Comparison of ENCODE assay signal across 19 cellular contexts in the genomic region with DNA sequence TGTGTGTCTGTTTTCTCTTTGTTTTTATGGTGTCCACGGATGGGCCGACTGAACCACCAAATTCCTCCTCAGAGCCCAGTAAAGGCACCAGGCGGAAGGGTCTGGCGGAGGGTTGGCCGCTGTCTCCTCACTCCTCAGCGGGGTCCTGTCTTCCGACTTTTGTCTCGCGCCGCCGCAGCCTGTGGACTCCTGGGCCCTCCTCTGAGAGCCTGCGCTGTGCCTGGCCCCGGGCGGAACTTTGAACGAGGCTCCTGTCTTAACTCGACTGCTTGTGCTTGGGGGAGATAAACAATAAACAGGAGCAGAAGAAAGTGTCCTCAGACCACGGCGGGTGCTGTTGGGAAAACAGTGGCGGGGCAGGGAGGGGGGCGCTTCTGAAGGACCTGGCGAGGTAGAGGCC. TPM values are rescaled to one million over a fixed set of nuclear protein-coding genes. Genes with fewer than 3 reads are reported as not detected.
DNase-seq lines count a peak whose midpoint lies in the region; ATAC-seq and TF ChIP-seq lines count a peak whose summit lies in the region.
"Had no signal": no experiment of that assay in that cellular context is flagged by ENCODE, and none has a peak within 500 bp of the region (broad histone marks: within the 10 kb centered on the region; RNA-seq: fewer than 3 reads in every experiment).

No MANE protein-coding gene starts in this region.

- no peak overlapping the region for H4K8ac ChIP-seq in IMR-90 (ENCODE audit: low read depth in 2 of 2, low read length in 2 of 2)

- H4K5ac ChIP-seq in IMR-90 (ENCODE audit: low read depth, low read length), result no peak overlapping the region

- H3K27ac Mint-ChIP-seq in nephron progenitor cell (no peak overlapping the region), type B pancreatic cell (peak overlapping the region; percentile 0)
- H3K27ac Mint-ChIP-seq in activated T-cell treated with anti-CD3 and anti-CD28 coated beads, Interleukin-2, amount 50 U/mL, for 24 hours, result no peak overlapping the region

- CTCF ChIA-PET in IMR-90 (lab: Yijun Ruan, JAX), result no interaction called here

- in situ Hi-C loops in IMR-90 (cut with MboI; ENCODE audit: low sequenced_read_pairs), result no loop called here

- no peaks in the 10 kb centered on the region for H3K36me3 Mint-ChIP-seq in nephron progenitor cell (ENCODE audit: low read depth)
- H3K36me3 Mint-ChIP-seq in type B pancreatic cell, result peaks cover 6% of the 10 kb centered on the region
- no peaks in the 10 kb centered on the region for H3K36me3 Mint-ChIP-seq in activated T-cell treated with anti-CD3 and anti-CD28 coated beads, Interleukin-2, amount 50 U/mL, for 24 hours (ENCODE audit: low read depth)

- no peak overlapping the region for H2AK9ac ChIP-seq in IMR-90 (replicated peaks; ENCODE audit: low read depth, low read length, poor library complexity)

- H3K4me1 Mint-ChIP-seq in nephron progenitor cell (peaks cover 56% of the 10 kb centered on the region), type B pancreatic cell (ENCODE audit: unreplicated experiment) (peaks cover 22% of the 10 kb centered on the region)
- peaks cover 3% of the 10 kb centered on the region for H3K4me1 Mint-ChIP-seq in activated T-cell treated with anti-CD3 and anti-CD28 coated beads, Interleukin-2, amount 50 U/mL, for 24 hours (ENCODE audit: low read depth)

- no peak for TF ChIP-seq RAD21 in IMR-90 (IDR thresholded peaks at IDR 0.05; ENCODE audit: low read length)

- no peak overlapping the region for H3K18ac ChIP-seq in IMR-90 (ENCODE audit: low read depth, low read length)

- H2AK5ac ChIP-seq in IMR-90 (ENCODE audit: low read depth, low read length), result peak overlapping the region; percentile 95

- TF ChIP-seq POLR2A in IMR-90 (IDR thresholded peaks at IDR 0.05; ENCODE audit: low read depth, low read length) (no peak), esophagus muscularis mucosa (IDR thresholded peaks at IDR 0.05; ENCODE audit: low read depth) (no peak)

- no peak overlapping the region for H4K91ac ChIP-seq in IMR-90 (ENCODE audit: insufficient read depth, low read depth, low read length)

- H4K20me1 ChIP-seq in IMR-90 (ENCODE audit: insufficient read depth, low read length), result peaks cover 21% of the 10 kb centered on the region

- H3K4ac ChIP-seq in IMR-90 (ENCODE audit: low read depth, low read length), result peak overlapping the region; percentile 97; the same call in 1 of the 2 replicates

- H3K27ac ChIP-seq in IMR-90 (ENCODE audit: insufficient read depth, low read length) (no peak overlapping the region), esophagus muscularis mucosa (replicated peaks in 1 of 4) (peak overlapping the region; percentile 92 to 97 (median 96))

- no peak overlapping the region for H2AFZ ChIP-seq in IMR-90 (replicated peaks; ENCODE audit: low read length, poor library complexity)

- ATAC-seq in IMR-90 (ENCODE audit: low read depth), result no peak
- ATAC-seq: SK-N-SH treated with all-trans-retinoic acid at 6 μM for 48 hours had no signal

- H3K27me3 Mint-ChIP-seq in nephron progenitor cell (ENCODE audit: low read depth, poor library complexity) (peaks cover 44% of the 10 kb centered on the region), type B pancreatic cell (peaks cover 28% of the 10 kb centered on the region)
- peaks cover 42% of the 10 kb centered on the region for H3K27me3 Mint-ChIP-seq in activated T-cell treated with anti-CD3 and anti-CD28 coated beads, Interleukin-2, amount 50 U/mL, for 24 hours

- TF ChIP-seq CTCF in IMR-90 (conservative IDR thresholded peaks at IDR 0.05; ENCODE audit: low read depth, low read length) (no peak), esophagus muscularis mucosa (IDR thresholded peaks at IDR 0.05) (no peak), nephron progenitor cell (IDR thresholded peaks at IDR 0.05) (no peak), type B pancreatic cell (conservative IDR thresholded peaks at IDR 0.05) (no peak)

- intact Hi-C loops in IMR-90 (cut with micrococcal nuclease) (no loop called here), esophagus muscularis mucosa (cut with DNase I) (loop anchor here (5.0 kb wide), 2 partner anchors 42 to 43 kb away; no protein-coding TSS in a partner anchor)

- H3K23ac ChIP-seq in IMR-90 (ENCODE audit: low read depth, low read length), result no peak overlapping the region

- 83% methylated on average over 8 of the region's 21 CpGs; no CpG with 5 or more reads in 1 of the 2 experiments for WGBS in IMR-90 (ENCODE audit: extremely low coverage in 2 of 2, insufficient read length in 1 of 2), 2 experiments
- WGBS in esophagus muscularis mucosa, result 83% methylated on average over 18 of the region's 21 CpGs

- peaks cover 10% of the 10 kb centered on the region; the same call in 1 of the 2 replicates for H3K9me1 ChIP-seq in IMR-90 (ENCODE audit: insufficient read depth, low read length)

- H3K9me3 Mint-ChIP-seq in nephron progenitor cell (no peaks in the 10 kb centered on the region), type B pancreatic cell (no peaks in the 10 kb centered on the region)
- H3K9me3 Mint-ChIP-seq in activated T-cell treated with anti-CD3 and anti-CD28 coated beads, Interleukin-2, amount 50 U/mL, for 24 hours, result no peaks in the 10 kb centered on the region

- H3K4me1 ChIP-seq in IMR-90 (ENCODE audit: control insufficient read depth, insufficient read depth, low read length) (peaks cover 10% of the 10 kb centered on the region), esophagus muscularis mucosa (peaks cover 24 to 38% (median 32%) of the 10 kb centered on the region in 4 donors)
- H3K4me1 ChIP-seq: HAP-1 had no signal

- peaks cover 0 to 29% of the 10 kb centered on the region in 2 experiments; a peak in 3 of 4 replicates for H3K79me1 ChIP-seq in IMR-90 (ENCODE audit: low read depth in 1 of 2, low read length in 2 of 2)

- H2BK15ac ChIP-seq in IMR-90 (ENCODE audit: low read depth, low read length), result no peak overlapping the region

- H3K56ac ChIP-seq in IMR-90 (ENCODE audit: extremely low read depth, insufficient read depth, low read length), result no peak overlapping the region

- H3K9me3 ChIP-seq in IMR-90 (ENCODE audit: control insufficient read depth, insufficient read depth, low read length) (no peaks in the 10 kb centered on the region), esophagus muscularis mucosa (no peaks in the 10 kb centered on the region)
- H3K9me3 ChIP-seq: Caco-2, HAP-1 had no signal

- no peak overlapping the region for H2BK20ac ChIP-seq in IMR-90 (ENCODE audit: low read depth, low read length)

- no peak overlapping the region for H2BK5ac ChIP-seq in IMR-90 (ENCODE audit: low read depth, low read length, poor library complexity, severe bottlenecking)

- H3K14ac ChIP-seq in IMR-90 (replicated peaks; ENCODE audit: low read depth, low read length), result no peak overlapping the region

- H3K4me3 ChIP-seq in IMR-90 (ENCODE audit: insufficient read depth, low read depth, low read length) (no peak overlapping the region), esophagus muscularis mucosa (no peak overlapping the region)
- H3K4me3 ChIP-seq: HAP-1 had no signal

- BruUV-seq in IMR-90 (replicated peaks; lab: Mats Ljungman, UMichigan), result no TSS peak

- H3K9ac ChIP-seq in IMR-90 (ENCODE audit: low read depth, low read length), result no peak overlapping the region

- dilution Hi-C loops in IMR-90 (cut with HindIII; ENCODE audit: low sequenced_read_pairs, unreplicated experiment), result no loop called here

- TF ChIP-seq EP300 in esophagus muscularis mucosa (IDR thresholded peaks at IDR 0.05), result no peak

- 0 out of 2 replicates have a peak overlapping the region, but pooled peaks have one; percentile 83 for H2BK120ac ChIP-seq in IMR-90 (ENCODE audit: low read depth, low read length)

- POLR2A ChIA-PET in IMR-90 (lab: Charles Lee; ENCODE audit: unreplicated experiment), result no interaction called here

- H3K27me3 ChIP-seq in IMR-90 (ENCODE audit: control insufficient read depth, insufficient read depth, low read length) (no peaks in the 10 kb centered on the region), esophagus muscularis mucosa (no peaks in the 10 kb centered on the region)

- no peak overlapping the region for H3K4me2 ChIP-seq in IMR-90 (ENCODE audit: low read depth, low read length)

- peak overlapping the region; percentile 49 for H3K4me3 Mint-ChIP-seq in nephron progenitor cell
- no peak overlapping the region for H3K4me3 Mint-ChIP-seq in type B pancreatic cell
- H3K4me3 Mint-ChIP-seq in activated T-cell treated with anti-CD3 and anti-CD28 coated beads, Interleukin-2, amount 50 U/mL, for 24 hours, result no peak overlapping the region

- DNase-seq in IMR-90 (no peak), esophagus muscularis mucosa (ENCODE audit: extremely low spot score) (no peak), nephron progenitor cell (no peak), type B pancreatic cell (ENCODE audit: extremely low spot score, unreplicated experiment) (no peak), NCI-H446 treated with DMSO at 0.1 percent for 48 hours (lab: John Stamatoyannopoulos, UW) (no peak), HK-2 (ENCODE audit: unreplicated experiment) (no peak)
- DNase-seq in activated T-cell treated with anti-CD3 and anti-CD28 coated beads, Interleukin-2, amount 50 U/mL, for 24 hours, result no peak
- DNase-seq: Caco-2; DMS153; GF-D8; NCI-H1092 treated with DMSO at 0.1 percent for 48 hours; NCI-H146; NCI-H2029 treated with DMSO at 0.1 percent for 48 hours; NCI-H2171 treated with DMSO at 0.1 percent for 48 hours; NK-92 treated with Interleukin-12 subunit alpha and Interleukin-12 subunit beta, amount 100 ng/mL, for 24 hours; SHP77 treated with DMSO at 0.1 percent for 48 hours had no signal

- H3K36me3 ChIP-seq in IMR-90 (ENCODE audit: control insufficient read depth, insufficient read depth, low read length), result peaks cover 8% of the 10 kb centered on the region; the same call in 1 of the 2 replicates
- H3K36me3 ChIP-seq in esophagus muscularis mucosa, result peaks cover 0 to 2% (median under 1%) of the 10 kb centered on the region in 4 donors
- H3K36me3 ChIP-seq: HAP-1 had no signal

TF ChIP-seq in IMR-90, 13 proteins besides CTCF, POLR2A, EP300 and RAD21:
- TF ChIP-seq NFE2L2 (IDR thresholded peaks at IDR 0.05; ENCODE audit: low read depth, low read length), result no peak
- TF ChIP-seq, protein P1, sequence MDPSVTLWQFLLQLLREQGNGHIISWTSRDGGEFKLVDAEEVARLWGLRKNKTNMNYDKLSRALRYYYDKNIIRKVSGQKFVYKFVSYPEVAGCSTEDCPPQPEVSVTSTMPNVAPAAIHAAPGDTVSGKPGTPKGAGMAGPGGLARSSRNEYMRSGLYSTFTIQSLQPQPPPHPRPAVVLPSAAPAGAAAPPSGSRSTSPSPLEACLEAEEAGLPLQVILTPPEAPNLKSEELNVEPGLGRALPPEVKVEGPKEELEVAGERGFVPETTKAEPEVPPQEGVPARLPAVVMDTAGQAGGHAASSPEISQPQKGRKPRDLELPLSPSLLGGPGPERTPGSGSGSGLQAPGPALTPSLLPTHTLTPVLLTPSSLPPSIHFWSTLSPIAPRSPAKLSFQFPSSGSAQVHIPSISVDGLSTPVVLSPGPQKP (IDR thresholded peaks at IDR 0.05; ENCODE audit: borderline replicate concordance, low read depth, low read length), result no peak

RNA-seq across cellular contexts. Expression of gene FAM20C, which starts 2.2 kb away (rescaled TPM):
- 7.7 and 8.9 TPM in 2 replicates for total RNA-seq in IMR-90 (2012; rRNA removed)
- polyA plus RNA-seq in IMR-90 (2012; rRNA removed), result 36.6 and 38.2 TPM in 2 replicates
- 36.5 and 56.4 TPM in 2 replicates for polyA plus RNA-seq in IMR-90 (2012; cell fraction: cytosol; rRNA removed)
- 38.9 and 55.0 TPM in 2 replicates for polyA plus RNA-seq in IMR-90 (2012; cell fraction: nucleus; rRNA removed; ENCODE audit: low replicate concordance)
- 10 to 100 TPM; 46.5 to 79.2 (median 69.8) TPM for total RNA-seq in esophagus muscularis mucosa
- total RNA-seq in type B pancreatic cell (ENCODE audit: low replicate concordance), result 17.4 and 18.1 TPM in 2 replicates
- total RNA-seq: OCI-LY7 had no signal
